ENCODE assay signal across 26 cellular contexts in genomic region chr1:175750366-175751111, GRCh38. TPM values are rescaled to one million over a fixed set of nuclear protein-coding genes. Genes with fewer than 3 reads are reported as not detected.
DNase-seq lines count a peak whose midpoint lies in the region; ATAC-seq and TF ChIP-seq lines count a peak whose summit lies in the region.
"Had no signal": no experiment of that assay in that cellular context is flagged by ENCODE, and none has a peak within 500 bp of the region (broad histone marks: within the 10 kb centered on the region; RNA-seq: fewer than 3 reads in every experiment).

No MANE protein-coding gene starts in this region.

- no peaks in the 10 kb centered on the region for H3F3A ChIP-seq in smooth muscle cell (ENCODE audit: low read depth)

- no peak overlapping the region for H3K9ac ChIP-seq in smooth muscle cell (ENCODE audit: low read depth)

- H3K27ac ChIP-seq in left ventricle myocardium inferior (replicated peaks) (no peak overlapping the region), dorsolateral prefrontal cortex (peak overlapping the region in 51 of 59 donors; percentile 8 to 83 (median 50)), smooth muscle cell (ENCODE audit: low read depth) (no peak overlapping the region)
- H3K27ac ChIP-seq: HL-60, SJCRH30 had no signal

- intact Hi-C loops in Right ventricle myocardium inferior (cut with DNase I): no loop called here
- intact Hi-C loops in left ventricle myocardium inferior (cut with micrococcal nuclease): loop anchor here (10.0 kb wide), 1 partner anchor 276 kb away; no protein-coding TSS in a partner anchor
- intact Hi-C loops in dorsolateral prefrontal cortex (cut with DNase I): no loop called here

- peak; percentile 28 for ATAC-seq in Right ventricle myocardium inferior
- ATAC-seq: CD8-positive, alpha-beta T cell; GM12878; HepG2; K562; Panc1 had no signal

- no peak overlapping the region for H2AFZ ChIP-seq in smooth muscle cell (ENCODE audit: low read depth)

- H3K27me3 ChIP-seq in left ventricle myocardium inferior (ENCODE audit: low read depth) (peaks cover 34% of the 10 kb centered on the region), dorsolateral prefrontal cortex (no peaks in the 10 kb centered on the region), smooth muscle cell (ENCODE audit: low read depth) (peaks cover 75% of the 10 kb centered on the region)
- H3K27me3 ChIP-seq: SJCRH30 had no signal

- POLR2A ChIA-PET in GM10248 (lab: Yijun Ruan, JAX): no interaction called here

- CTCF ChIA-PET in GM10248 (lab: Yijun Ruan, JAX): interaction anchor here (1.5 kb wide), 1 partner anchor 11 kb away, joined by 5 read pairs; no protein-coding TSS in a partner anchor

- H3K79me2 ChIP-seq in smooth muscle cell (ENCODE audit: low read depth): no peaks in the 10 kb centered on the region

- DNase-seq in Right ventricle myocardium inferior (ENCODE audit: missing footprints): no peak
- no peak for DNase-seq in left ventricle myocardium inferior
- peak; percentile 97 for DNase-seq in NCI-H82 treated with DMSO at 0.1 percent for 48 hours (lab: John Stamatoyannopoulos, UW; ENCODE audit: unreplicated experiment)
- DNase-seq in dorsolateral prefrontal cortex: peak in 8 of 10 donors; percentile 39 to 74 (median 58)
- peak; percentile 74 for DNase-seq in occipital lobe (lab: John Stamatoyannopoulos, UW)
- no peak for DNase-seq in GM10248 (ENCODE audit: extremely low spot score)
- no peak for DNase-seq in stimulated activated naive CD4-positive, alpha-beta T cell (lab: John Stamatoyannopoulos, UW)
- no peak for DNase-seq in smooth muscle cell (lab: John Stamatoyannopoulos, UW; ENCODE audit: unreplicated experiment)
- DNase-seq: 8988T; CD8-positive, alpha-beta T cell; H7; MG63; NCI-H1092; NCI-H1436; NCI-H187 treated with DMSO at 0.1 percent for 48 hours; NCI-H2107; NCI-H446 treated with DMSO at 0.1 percent for 48 hours; NK-92 treated with Interleukin-12 subunit alpha and Interleukin-12 subunit beta, amount 100 ng/mL, for 24 hours; SJCRH30 had no signal

- H3K4me2 ChIP-seq in smooth muscle cell: no peak overlapping the region

- 59% methylated on average over 12 of the region's 12 CpGs for WGBS in smooth muscle cell (ENCODE audit: low lambda C conversion rate)

- no peaks in the 10 kb centered on the region for H3K9me3 ChIP-seq in left ventricle myocardium inferior (replicated peaks)
- no peaks in the 10 kb centered on the region for H3K9me3 ChIP-seq in smooth muscle cell (replicated peaks; ENCODE audit: low read depth)
- H3K9me3 ChIP-seq: MG63, SJCRH30 had no signal

- H3K4me1 ChIP-seq in left ventricle myocardium inferior (no peaks in the 10 kb centered on the region), smooth muscle cell (ENCODE audit: low read depth) (no peaks in the 10 kb centered on the region)
- H3K4me1 ChIP-seq: SJCRH30 had no signal

- H3K36me3 ChIP-seq in left ventricle myocardium inferior: no peaks in the 10 kb centered on the region
- H3K36me3 ChIP-seq in smooth muscle cell (ENCODE audit: low read depth): no peaks in the 10 kb centered on the region
- H3K36me3 ChIP-seq: MG63, SJCRH30 had no signal

- H3K4me3 ChIP-seq in left ventricle myocardium inferior: no peak overlapping the region
- no peak overlapping the region for H3K4me3 ChIP-seq in dorsolateral prefrontal cortex
- no peak overlapping the region for H3K4me3 ChIP-seq in smooth muscle cell
- H3K4me3 ChIP-seq: GM12878, K562, MG63, SJCRH30 had no signal

- TF ChIP-seq CTCF in left ventricle myocardium inferior (IDR thresholded peaks at IDR 0.05; ENCODE audit: borderline replicate concordance) (no peak), dorsolateral prefrontal cortex (IDR thresholded peaks at IDR 0.05 in 54 of 56, conservative IDR thresholded peaks at IDR 0.05 in 2 of 56; ENCODE audit: low read depth in 1 of 56, partially characterized antibody in 56 of 56) (no peak), GM10248 (IDR thresholded peaks at IDR 0.05; ENCODE audit: control extremely low read depth, extremely low read depth, low read depth, missing control alignments) (no peak), smooth muscle cell (IDR thresholded peaks at IDR 0.05; ENCODE audit: borderline replicate concordance, insufficient read depth, poor library complexity, severe bottlenecking) (no peak)

- H4K20me1 ChIP-seq in smooth muscle cell (ENCODE audit: low read depth): no peaks in the 10 kb centered on the region

RNA-seq across cellular contexts. Expression of gene TNR, which starts 7.1 kb away (rescaled TPM):
- total RNA-seq in Right ventricle myocardium inferior (not detected), left ventricle myocardium inferior (0.03 TPM), dorsolateral prefrontal cortex (100 to 1,000 TPM in 9 of 120 experiments, 10 to 100 TPM in 111; 46.4 to 124 (median 81.5) TPM), occipital lobe (27.9 TPM), smooth muscle cell (not detected in 2 replicates)
- not detected in 2 replicates for polyA plus RNA-seq in smooth muscle cell
- total RNA-seq: CD8-positive, alpha-beta T cell; H7; HepG2; HT-29; K562; LHCN-M2; SJCRH30 had no signal
- polyA plus RNA-seq: HepG2, K562 had no signal

Comparison
In these comparisons a context has a peak if more than half of its experiments do, and no peak if none do; other contexts are left out.
1. DNase-seq: peak in NCI-H82 treated with DMSO at 0.1 percent for 48 hours (single experiment), dorsolateral prefrontal cortex (8 of 10) and occipital lobe (single experiment); none in Right ventricle myocardium inferior (single experiment), left ventricle myocardium inferior (single experiment), GM10248 (single experiment), stimulated activated naive CD4-positive, alpha-beta T cell (0 of 6) and smooth muscle cell (single experiment).
2. H3K27ac ChIP-seq: peak in dorsolateral prefrontal cortex (51 of 59); none in left ventricle myocardium inferior (single experiment) and smooth muscle cell (single experiment).
3. RNA of gene TNR, which starts 7.1 kb away (total RNA-seq): 46.4 to 124 TPM in dorsolateral prefrontal cortex and 27.9 TPM in occipital lobe (single experiment); 0.03 TPM in left ventricle myocardium inferior (single experiment), not detected in Right ventricle myocardium inferior (single experiment) and not detected in smooth muscle cell; every median in the first group is over 10 times any median in the second.